1 cellular context compared by ENCODE assay signal in the genomic region with DNA sequence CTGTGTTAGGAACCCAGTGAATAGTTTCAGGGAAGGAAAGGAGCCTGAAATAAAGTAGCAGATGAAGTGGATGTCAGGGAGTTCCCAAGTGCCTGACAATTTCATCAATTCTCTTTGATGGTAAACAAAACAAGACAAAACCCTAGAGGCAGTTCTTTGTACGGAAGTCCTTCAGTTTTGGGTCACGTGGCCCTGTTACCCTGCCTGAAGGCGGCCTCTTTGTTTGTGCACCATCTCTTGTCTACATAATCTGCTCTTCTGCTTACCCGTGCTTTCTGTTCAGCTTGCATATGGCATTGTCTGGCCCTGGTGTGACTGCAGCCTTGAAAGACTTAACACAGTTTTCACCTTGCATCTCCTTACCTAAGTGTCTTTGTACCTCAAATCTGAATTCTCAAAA.
TF ChIP-seq lines count a peak whose summit lies in the region.

No MANE protein-coding gene starts in this region.

TF ChIP-seq in GM23338, 12 proteins besides CTCF, POLR2A, EP300 and RAD21 (continued from another document):
- TF ChIP-seq, protein P1, sequence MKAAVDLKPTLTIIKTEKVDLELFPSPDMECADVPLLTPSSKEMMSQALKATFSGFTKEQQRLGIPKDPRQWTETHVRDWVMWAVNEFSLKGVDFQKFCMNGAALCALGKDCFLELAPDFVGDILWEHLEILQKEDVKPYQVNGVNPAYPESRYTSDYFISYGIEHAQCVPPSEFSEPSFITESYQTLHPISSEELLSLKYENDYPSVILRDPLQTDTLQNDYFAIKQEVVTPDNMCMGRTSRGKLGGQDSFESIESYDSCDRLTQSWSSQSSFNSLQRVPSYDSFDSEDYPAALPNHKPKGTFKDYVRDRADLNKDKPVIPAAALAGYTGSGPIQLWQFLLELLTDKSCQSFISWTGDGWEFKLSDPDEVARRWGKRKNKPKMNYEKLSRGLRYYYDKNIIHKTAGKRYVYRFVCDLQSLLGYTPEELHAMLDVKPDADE (IDR thresholded peaks at IDR 0.05): no peak
- TF ChIP-seq, protein P2, sequence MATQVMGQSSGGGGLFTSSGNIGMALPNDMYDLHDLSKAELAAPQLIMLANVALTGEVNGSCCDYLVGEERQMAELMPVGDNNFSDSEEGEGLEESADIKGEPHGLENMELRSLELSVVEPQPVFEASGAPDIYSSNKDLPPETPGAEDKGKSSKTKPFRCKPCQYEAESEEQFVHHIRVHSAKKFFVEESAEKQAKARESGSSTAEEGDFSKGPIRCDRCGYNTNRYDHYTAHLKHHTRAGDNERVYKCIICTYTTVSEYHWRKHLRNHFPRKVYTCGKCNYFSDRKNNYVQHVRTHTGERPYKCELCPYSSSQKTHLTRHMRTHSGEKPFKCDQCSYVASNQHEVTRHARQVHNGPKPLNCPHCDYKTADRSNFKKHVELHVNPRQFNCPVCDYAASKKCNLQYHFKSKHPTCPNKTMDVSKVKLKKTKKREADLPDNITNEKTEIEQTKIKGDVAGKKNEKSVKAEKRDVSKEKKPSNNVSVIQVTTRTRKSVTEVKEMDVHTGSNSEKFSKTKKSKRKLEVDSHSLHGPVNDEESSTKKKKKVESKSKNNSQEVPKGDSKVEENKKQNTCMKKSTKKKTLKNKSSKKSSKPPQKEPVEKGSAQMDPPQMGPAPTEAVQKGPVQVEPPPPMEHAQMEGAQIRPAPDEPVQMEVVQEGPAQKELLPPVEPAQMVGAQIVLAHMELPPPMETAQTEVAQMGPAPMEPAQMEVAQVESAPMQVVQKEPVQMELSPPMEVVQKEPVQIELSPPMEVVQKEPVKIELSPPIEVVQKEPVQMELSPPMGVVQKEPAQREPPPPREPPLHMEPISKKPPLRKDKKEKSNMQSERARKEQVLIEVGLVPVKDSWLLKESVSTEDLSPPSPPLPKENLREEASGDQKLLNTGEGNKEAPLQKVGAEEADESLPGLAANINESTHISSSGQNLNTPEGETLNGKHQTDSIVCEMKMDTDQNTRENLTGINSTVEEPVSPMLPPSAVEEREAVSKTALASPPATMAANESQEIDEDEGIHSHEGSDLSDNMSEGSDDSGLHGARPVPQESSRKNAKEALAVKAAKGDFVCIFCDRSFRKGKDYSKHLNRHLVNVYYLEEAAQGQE (IDR thresholded peaks at IDR 0.05; ENCODE audit: unreplicated experiment): no peak
- TF ChIP-seq STAT1 (IDR thresholded peaks at IDR 0.05; ENCODE audit: unreplicated experiment): no peak
- no peak for TF ChIP-seq EZH2phosphoT487 (IDR thresholded peaks at IDR 0.05; ENCODE audit: unreplicated experiment)
- TF ChIP-seq EZH2 (IDR thresholded peaks at IDR 0.05; ENCODE audit: low read depth, unreplicated experiment): no peak
- TF ChIP-seq ZNF331 (CRISPR knock-in tag; IDR thresholded peaks at IDR 0.05; ENCODE audit: low read depth): no peak
